10 cellular contexts compared by ENCODE assay signal in the genomic region with DNA sequence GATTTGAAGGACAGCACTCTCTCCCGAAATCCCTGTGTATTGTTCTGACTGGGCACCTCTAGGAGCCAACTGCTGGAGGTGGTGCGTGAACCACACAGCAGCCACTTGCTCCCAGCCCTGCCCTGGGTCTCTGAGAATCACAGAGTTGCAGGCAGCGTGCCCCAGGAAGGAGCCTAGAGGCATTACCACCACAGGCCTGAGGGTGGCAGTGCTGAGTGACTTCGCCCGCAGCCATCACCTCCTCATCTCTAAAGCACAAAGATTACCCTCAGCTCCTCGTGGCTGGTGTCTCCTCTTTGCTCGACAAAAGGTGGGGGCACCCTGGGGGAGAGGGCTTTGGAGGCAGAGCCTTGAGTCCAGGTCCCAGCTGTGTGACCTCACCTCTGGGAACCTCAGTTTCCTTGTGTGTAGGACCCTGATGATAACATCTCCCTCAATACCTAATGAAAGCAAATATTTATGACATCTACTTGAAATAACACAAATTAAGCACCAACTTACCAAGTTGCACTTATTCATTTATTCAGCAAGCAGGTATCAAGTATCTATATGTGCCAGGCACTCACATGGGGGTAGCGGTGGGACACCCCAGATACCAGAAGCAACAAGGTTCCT.
DNase-seq lines count a peak whose midpoint lies in the region; ATAC-seq, FAIRE-seq and TF ChIP-seq lines count a peak whose summit lies in the region.
"Had no signal": no experiment of that assay in that cellular context is flagged by ENCODE, and none has a peak within 500 bp of the region (broad histone marks: within the 10 kb centered on the region; RNA-seq: fewer than 3 reads in every experiment).

No MANE protein-coding gene starts in this region.

- peak; percentile 62 to 67 for ATAC-seq in naive thymus-derived CD8-positive, alpha-beta T cell
- ATAC-seq in GM18519 (IDR thresholded peaks at IDR 0.05; ENCODE audit: low FRiP score, unreplicated experiment): no peak

- H3K4me3 Mint-ChIP-seq in naive thymus-derived CD8-positive, alpha-beta T cell: no peak overlapping the region

- no peaks in the 10 kb centered on the region for H3K36me3 ChIP-seq in endothelial cell of umbilical vein (ENCODE audit: control insufficient read depth in 2 of 2, extremely low read depth in 1 of 2, insufficient read depth in 2 of 2, low read length in 2 of 2)
- H3K36me3 ChIP-seq: BLaER1 treated with 17β-estradiol and CSF1 and Interleukin-3, amounts not matched to agents 10 nM and 100 nM had no signal

- TF ChIP-seq CTCF in endothelial cell of umbilical vein (IDR thresholded peaks at IDR 0.05; ENCODE audit: extremely low read depth in 1 of 2, insufficient read depth in 1 of 2, low read depth in 1 of 2, low read length in 2 of 2): peak; percentile 73 to 91

- no peak overlapping the region for H3K4me3 ChIP-seq in endothelial cell of umbilical vein (replicated peaks in 1 of 3; ENCODE audit: insufficient read depth in 1 of 3, low read depth in 1 of 3, low read length in 3 of 3)
- H3K4me3 ChIP-seq: BLaER1 treated with 17β-estradiol and CSF1 and Interleukin-3, amounts not matched to agents 10 nM and 100 nM had no signal

- no peaks in the 10 kb centered on the region for H3K79me2 ChIP-seq in endothelial cell of umbilical vein (ENCODE audit: control insufficient read depth, insufficient read depth, low read length)

- no peak overlapping the region for H3K4me2 ChIP-seq in endothelial cell of umbilical vein (ENCODE audit: insufficient read depth, low read length)
- H3K4me2 ChIP-seq: BLaER1 treated with 17β-estradiol and CSF1 and Interleukin-3, amounts not matched to agents 10 nM and 100 nM had no signal

- DNase-seq in NCI-H2171 treated with DMSO at 0.1 percent for 48 hours (lab: John Stamatoyannopoulos, UW) (peak; percentile 34), NCI-H2171 (lab: John Stamatoyannopoulos, UW) (no peak), NCI-H460 (ENCODE audit: extremely low read depth, low read depth) (peak; percentile 6), endothelial cell of umbilical vein (ENCODE audit: low read depth, low spot score) (peak; percentile 58), substantia nigra (lab: John Stamatoyannopoulos, UW) (peak in 39 of 49 donors; percentile 9 to 66 (median 37))
- peak; percentile 84 for DNase-seq in activated CD8-positive, alpha-beta memory T cell treated with anti-CD3 and anti-CD28 coated beads for 24 hours
- DNase-seq in naive thymus-derived CD8-positive, alpha-beta T cell: peak in 9 of 10 donors; percentile 8 to 68 (median 38)

- H3K27ac Mint-ChIP-seq in naive thymus-derived CD8-positive, alpha-beta T cell: peak overlapping the region in 1 of 10 donors; percentile 7

- peaks cover 19 to 56% (median 47%) of the 10 kb centered on the region in 5 donors for H3K27me3 Mint-ChIP-seq in naive thymus-derived CD8-positive, alpha-beta T cell

- POLR2A ChIA-PET in endothelial cell of umbilical vein (lab: Charles Lee): no interaction called here
- POLR2A ChIA-PET in naive thymus-derived CD8-positive, alpha-beta T cell (lab: Charles Lee): interaction anchor here (0.5 kb wide), 1 partner anchor 16 kb away, joined by 4 read pairs; no protein-coding TSS in a partner anchor

- no peak for TF ChIP-seq POLR2A in endothelial cell of umbilical vein (IDR thresholded peaks at IDR 0.05; ENCODE audit: low read depth, low read length)

- CTCF ChIA-PET in endothelial cell of umbilical vein (lab: Charles Lee): interaction anchor here (1.0 to 5.6 kb wide), 17 partner anchors 11 to 164 kb away, joined by 3 to 60 read pairs (median 5); no protein-coding TSS in a partner anchor

- no peaks in the 10 kb centered on the region for H3K9me3 ChIP-seq in endothelial cell of umbilical vein (replicated peaks; ENCODE audit: control insufficient read depth, insufficient read depth, low read length)
- H3K9me3 ChIP-seq: BLaER1 treated with 17β-estradiol and CSF1 and Interleukin-3, amounts not matched to agents 10 nM and 100 nM had no signal

- no peaks in the 10 kb centered on the region for H3K27me3 ChIP-seq in endothelial cell of umbilical vein (ENCODE audit: control insufficient read depth in 2 of 2, insufficient read depth in 2 of 2, low read length in 2 of 2)
- H3K27me3 ChIP-seq: BLaER1 treated with 17β-estradiol and CSF1 and Interleukin-3, amounts not matched to agents 10 nM and 100 nM had no signal

- H3K9me3 Mint-ChIP-seq in naive thymus-derived CD8-positive, alpha-beta T cell: peaks cover 0 to 3% (median 0%) of the 10 kb centered on the region in 9 donors

- dilution Hi-C loops in endothelial cell of umbilical vein (cut with MboI; ENCODE audit: extremely low pct_ligation_motif_present, low sequenced_read_pairs): no loop called here

- intact Hi-C loops in endothelial cell of umbilical vein (cut with micrococcal nuclease): loop anchor here (1.0 to 10.0 kb wide), 3 partner anchors 53 to 462 kb away; no protein-coding TSS in a partner anchor

- no TSS peak for BruUV-seq in endothelial cell of umbilical vein (replicated peaks; lab: Mats Ljungman, UMichigan)

- H3K27ac ChIP-seq in endothelial cell of umbilical vein (ENCODE audit: insufficient read depth, low read depth, low read length) (no peak overlapping the region), substantia nigra (ENCODE audit: low read depth, low read length, poor library complexity, severe bottlenecking) (no peak overlapping the region)
- H3K27ac ChIP-seq: BLaER1 treated with 17β-estradiol and CSF1 and Interleukin-3, amounts not matched to agents 10 nM and 100 nM had no signal

- H3K4me1 Mint-ChIP-seq in naive thymus-derived CD8-positive, alpha-beta T cell: peaks cover 0 to 2% (median 0%) of the 10 kb centered on the region in 4 donors

- no peaks in the 10 kb centered on the region for H3K4me1 ChIP-seq in endothelial cell of umbilical vein (ENCODE audit: control insufficient read depth, extremely low read depth, insufficient read depth, low read length)

- FAIRE-seq in endothelial cell of umbilical vein (lab: Jason Lieb, UNC): peak; percentile 75
- FAIRE-seq: endometrium had no signal

- peaks cover under 1% of the 10 kb centered on the region for H4K20me1 ChIP-seq in endothelial cell of umbilical vein (replicated peaks; ENCODE audit: control insufficient read depth, extremely low read depth, insufficient read depth, low read length)
- H4K20me1 ChIP-seq: BLaER1 treated with 17β-estradiol and CSF1 and Interleukin-3, amounts not matched to agents 10 nM and 100 nM had no signal

- no peaks in the 10 kb centered on the region for H3K9me1 ChIP-seq in endothelial cell of umbilical vein (replicated peaks; ENCODE audit: control insufficient read depth, extremely low read depth, insufficient read depth, low read length)

- no peak overlapping the region for H3K9ac ChIP-seq in endothelial cell of umbilical vein (replicated peaks; ENCODE audit: extremely low read depth, insufficient read depth, low read length)
- H3K9ac ChIP-seq: BLaER1 treated with 17β-estradiol and CSF1 and Interleukin-3, amounts not matched to agents 10 nM and 100 nM had no signal

- no peak overlapping the region for H2AFZ ChIP-seq in endothelial cell of umbilical vein (ENCODE audit: low read depth, low read length)

- no peaks in the 10 kb centered on the region for H3K36me3 Mint-ChIP-seq in naive thymus-derived CD8-positive, alpha-beta T cell

TF ChIP-seq in endothelial cell of umbilical vein, 7 proteins besides CTCF, POLR2A, EP300 and RAD21:
- no peak for TF ChIP-seq FOS (IDR thresholded peaks at IDR 0.05; ENCODE audit: borderline replicate concordance, insufficient read depth, low read length)
- TF ChIP-seq, protein P1, sequence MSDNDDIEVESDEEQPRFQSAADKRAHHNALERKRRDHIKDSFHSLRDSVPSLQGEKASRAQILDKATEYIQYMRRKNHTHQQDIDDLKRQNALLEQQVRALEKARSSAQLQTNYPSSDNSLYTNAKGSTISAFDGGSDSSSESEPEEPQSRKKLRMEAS (IDR thresholded peaks at IDR 0.05; ENCODE audit: insufficient read depth, insufficient read length): peak; percentile 26
